Comparison of ENCODE assay signal across 8 cellular contexts in the genomic region with DNA sequence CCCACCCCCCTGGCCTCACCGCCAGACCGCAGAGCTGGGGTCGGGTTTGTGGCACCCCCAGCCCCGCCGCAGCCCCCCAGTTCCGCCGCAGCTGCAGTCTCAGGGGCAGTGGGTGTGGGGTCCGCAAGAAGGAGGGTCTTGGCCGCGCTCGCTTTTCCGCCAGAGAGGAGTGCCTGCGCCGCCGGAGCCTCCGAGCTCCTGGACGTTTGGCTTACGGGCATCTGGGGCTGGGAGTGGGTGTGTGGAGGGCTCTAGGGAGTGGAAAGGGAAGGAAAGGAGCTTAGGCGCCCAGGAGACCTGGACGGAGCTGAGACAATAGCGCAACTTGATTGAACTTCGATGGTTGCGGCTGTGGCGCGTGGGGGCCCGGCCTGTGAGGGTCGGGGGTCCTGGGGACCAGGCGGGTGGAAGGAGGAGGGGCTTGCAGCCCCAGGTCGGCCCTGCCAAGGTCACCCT.
DNase-seq lines count a peak whose midpoint lies in the region; ATAC-seq and TF ChIP-seq lines count a peak whose summit lies in the region.

No MANE protein-coding gene starts in this region.

- peak overlapping the region; percentile 70 for H2AFZ ChIP-seq in parathyroid adenoma

- no peak for TF ChIP-seq POLR2A in Peyer's patch (IDR thresholded peaks at IDR 0.05)

- ATAC-seq in GM21360 (IDR thresholded peaks at IDR 0.05; ENCODE audit: unreplicated experiment): no peak

- TF ChIP-seq CTCF in DOHH2 (IDR thresholded peaks at IDR 0.05; ENCODE audit: low read depth, low read length, poor library complexity, severe bottlenecking) (no peak), Peyer's patch (IDR thresholded peaks at IDR 0.05) (no peak), fibroblast of the aortic adventitia (IDR thresholded peaks at IDR 0.05; ENCODE audit: insufficient read depth, low read length) (no peak), parathyroid adenoma (IDR thresholded peaks at IDR 0.05) (no peak)

- H3K4me1 ChIP-seq in DOHH2 (ENCODE audit: control insufficient read depth, low read length): peaks cover 18% of the 10 kb centered on the region
- peaks cover 0 to 32% (median 6%) of the 10 kb centered on the region in 4 donors for H3K4me1 ChIP-seq in Peyer's patch
- no peaks in the 10 kb centered on the region for H3K4me1 ChIP-seq in parathyroid adenoma

- DNase-seq in Peyer's patch (no peak), fibroblast of the aortic adventitia (ENCODE audit: low read depth) (no peak), superior temporal gyrus (ENCODE audit: extremely low spot score) (no peak), NCI-H345 treated with DMSO at 0.1 percent for 48 hours (lab: John Stamatoyannopoulos, UW; ENCODE audit: unreplicated experiment) (no peak), anterior cingulate cortex (lab: John Stamatoyannopoulos, UW) (no peak)

- H4K20me1 ChIP-seq in DOHH2 (ENCODE audit: control insufficient read depth, insufficient read depth, low read depth, low read length): no peaks in the 10 kb centered on the region

- H3K9me2 ChIP-seq in DOHH2 (replicated peaks; ENCODE audit: control insufficient read depth, low read length): no peaks in the 10 kb centered on the region

- H3K27ac ChIP-seq in DOHH2 (ENCODE audit: low read depth, low read length) (no peak overlapping the region), Peyer's patch (peak overlapping the region; percentile 65 to 83 (median 74)), parathyroid adenoma (no peak overlapping the region)

- no peaks in the 10 kb centered on the region for H3K79me2 ChIP-seq in DOHH2 (ENCODE audit: control insufficient read depth, low read length)
- H3K79me2 ChIP-seq in parathyroid adenoma: no peaks in the 10 kb centered on the region

- no peaks in the 10 kb centered on the region for H3K9me3 ChIP-seq in DOHH2 (ENCODE audit: control insufficient read depth, insufficient read depth, low read length)
- no peaks in the 10 kb centered on the region for H3K9me3 ChIP-seq in Peyer's patch
- no peaks in the 10 kb centered on the region for H3K9me3 ChIP-seq in parathyroid adenoma (ENCODE audit: control insufficient read depth, low read length)

- peak overlapping the region; percentile 71 for H3K4me2 ChIP-seq in DOHH2 (ENCODE audit: low read length)
- H3K4me2 ChIP-seq in parathyroid adenoma (ENCODE audit: low read length): peak overlapping the region; percentile 93

- H3K36me3 ChIP-seq in DOHH2 (ENCODE audit: control insufficient read depth, low read length) (no peaks in the 10 kb centered on the region), Peyer's patch (no peaks in the 10 kb centered on the region), parathyroid adenoma (ENCODE audit: control insufficient read depth, insufficient read depth, low read length) (no peaks in the 10 kb centered on the region)

- H3F3A ChIP-seq in DOHH2 (ENCODE audit: control insufficient read depth, insufficient read depth): no peaks in the 10 kb centered on the region

- no peak overlapping the region for H3K9ac ChIP-seq in parathyroid adenoma

- H3K27me3 ChIP-seq in DOHH2 (ENCODE audit: control insufficient read depth, low read length) (peaks cover 69% of the 10 kb centered on the region), Peyer's patch (no peaks in the 10 kb centered on the region), parathyroid adenoma (ENCODE audit: control insufficient read depth, insufficient read depth, low read length) (no peaks in the 10 kb centered on the region)

- peak overlapping the region; percentile 65 for H3K4me3 ChIP-seq in DOHH2 (ENCODE audit: low read length)
- H3K4me3 ChIP-seq in Peyer's patch: peak overlapping the region; percentile 71 to 86 (median 82)
- peak overlapping the region; percentile 76 for H3K4me3 ChIP-seq in fibroblast of the aortic adventitia (ENCODE audit: low read depth, low read length)
- H3K4me3 ChIP-seq in parathyroid adenoma (ENCODE audit: low read depth, low read length): peak overlapping the region; percentile 54

Comparison
In these comparisons a context has a peak if more than half of its experiments do, and no peak if none do; other contexts are left out.
1. H3K27ac ChIP-seq: peak in Peyer's patch (4 of 4); none in DOHH2 (single experiment) and parathyroid adenoma (single experiment).
2. Peak in every context shown above with its lines, with median percentiles within 50 percentile points of each other: H3K4me3 ChIP-seq.